Comparison of ENCODE assay signal across 22 cellular contexts in the genomic region with DNA sequence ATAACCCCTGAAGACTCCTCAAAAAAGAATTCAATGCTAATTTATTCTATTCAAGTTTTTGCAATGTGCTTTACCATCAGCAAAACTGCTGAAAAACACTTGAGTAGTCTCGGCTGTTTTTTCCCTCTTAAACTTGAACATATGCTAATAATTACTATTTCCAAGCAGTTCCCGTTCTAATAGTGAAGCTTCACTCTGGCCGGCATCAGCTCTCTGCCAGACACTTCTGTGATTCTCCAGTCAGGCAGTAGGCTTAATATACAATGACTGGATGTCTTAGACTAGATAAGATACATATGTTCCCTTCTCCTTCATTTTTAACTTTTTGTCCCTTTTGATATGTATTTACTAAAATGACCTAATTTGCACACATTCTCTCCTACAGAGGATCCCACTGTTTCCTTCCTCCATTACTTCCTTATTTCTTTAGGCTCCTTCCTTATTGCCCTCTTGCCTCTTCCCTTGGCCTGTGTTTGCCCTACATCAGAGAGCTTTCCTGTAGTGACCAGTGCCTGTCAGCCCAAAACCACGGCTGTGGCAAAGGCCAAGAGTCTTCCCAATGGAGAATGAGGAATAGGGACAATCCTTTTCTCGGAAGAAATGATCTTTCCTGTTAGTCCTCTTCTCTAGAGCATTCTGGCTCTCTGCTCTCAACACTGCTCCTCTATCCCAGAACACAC. TPM values are rescaled to one million over a fixed set of nuclear protein-coding genes. Genes with fewer than 3 reads are reported as not detected.
"Had no signal": no experiment of that assay in that cellular context is flagged by ENCODE, and none has a peak within 500 bp of the region (broad histone marks: within the 10 kb centered on the region; RNA-seq: fewer than 3 reads in every experiment).

No MANE protein-coding gene starts in this region.

- H3K4me1 ChIP-seq: left lung, right atrium auricular region, tibial nerve had no signal

- H3K36me3 Mint-ChIP-seq: activated naive CD8-positive, alpha-beta T cell treated with anti-CD3 and anti-CD28 coated beads, Interleukin-2, amount 10 ng/mL, durations not matched to agents 7 days and 5 days had no signal

- H3K4me3 ChIP-seq: cardiac muscle cell, dorsolateral prefrontal cortex, left lung, prostate gland, right atrium auricular region, tibial nerve had no signal

- H3K9me3 Mint-ChIP-seq: activated naive CD8-positive, alpha-beta T cell treated with anti-CD3 and anti-CD28 coated beads, Interleukin-2, amount 10 ng/mL, durations not matched to agents 7 days and 5 days had no signal

- H3K36me3 ChIP-seq: cardiac muscle cell, left lung, prostate gland, right atrium auricular region, tibial nerve had no signal

- H3K27me3 ChIP-seq: left lung, right atrium auricular region, tibial nerve had no signal

- H3K4me3 Mint-ChIP-seq: activated naive CD8-positive, alpha-beta T cell treated with anti-CD3 and anti-CD28 coated beads, Interleukin-2, amount 10 ng/mL, durations not matched to agents 7 days and 5 days had no signal

- H3K27ac ChIP-seq: cardiac muscle cell, dorsolateral prefrontal cortex, epithelial cell of prostate, left lung, prostate gland, right atrium auricular region, tibial nerve had no signal

- DNase-seq: activated CD4-positive, alpha-beta T cell treated with anti-CD3 and anti-CD28 coated beads, Interleukin-2, amount 50 U/mL, for 4 hours; activated gamma-delta T cell treated with Interleukin-2 at 50 U/mL for 16 hours; activated naive CD8-positive, alpha-beta T cell treated with anti-CD3 and anti-CD28 coated beads, Interleukin-2, amount 10 ng/mL, durations not matched to agents 7 days and 5 days; amygdala; dorsolateral prefrontal cortex; foreskin melanocyte; kidney; left lung; midbrain; stimulated activated CD4-positive, alpha-beta T cell treated with anti-CD3 and anti-CD28 coated beads, Interleukin-12 subunit alpha, Interleukin-12 subunit beta, amount 100 ng/mL, for 4 hours; stimulated activated CD4-positive, alpha-beta T cell treated with anti-CD3 and anti-CD28 coated beads, Interleukin-1b, Interleukin-23, amount 100 ng/mL, for 48 hours; stimulated activated CD8-positive, alpha-beta memory T cell treated with anti-CD3 and anti-CD28 coated beads, Interleukin-4, amount 100 ng/mL, for 48 hours; stimulated activated naive CD8-positive, alpha-beta T cell treated with anti-CD3 and anti-CD28 coated beads, Interleukin-15, Interleukin-2, amounts not matched to agents 100 U/mL and 50 U/mL, for 24 hours; T-helper 2 cell had no signal

- H3K9me3 ChIP-seq: left lung, prostate gland, right atrium auricular region, tibial nerve had no signal

- ATAC-seq: stimulated activated naive CD8-positive, alpha-beta T cell treated with anti-CD3 and anti-CD28 coated beads, Interleukin-15, Interleukin-2, amounts not matched to agents 100 U/mL and 50 U/mL, for 24 hours had no signal

- H3K4me1 Mint-ChIP-seq: activated naive CD8-positive, alpha-beta T cell treated with anti-CD3 and anti-CD28 coated beads, Interleukin-2, amount 10 ng/mL, durations not matched to agents 7 days and 5 days had no signal

- H3K27ac Mint-ChIP-seq: activated naive CD8-positive, alpha-beta T cell treated with anti-CD3 and anti-CD28 coated beads, Interleukin-2, amount 10 ng/mL, durations not matched to agents 7 days and 5 days had no signal

RNA-seq across cellular contexts. Expression of a gene that starts 23.5 kb away (rescaled TPM):
- total RNA-seq: activated CD8-positive, alpha-beta memory T cell treated with anti-CD3 and anti-CD28 coated beads for 36 hours; activated naive CD8-positive, alpha-beta T cell treated with anti-CD3 and anti-CD28 coated beads, Interleukin-2, amount 10 ng/mL, durations not matched to agents 7 days and 5 days; cardiac muscle cell; left lung; lung microvascular endothelial cell; omental fat pad; tibial nerve had no signal

RNA-seq across cellular contexts. Expression of a gene that starts 54.5 kb away (rescaled TPM):
- total RNA-seq: cardiac muscle cell had no signal
